In genomic region chr16:86568677-86569623, GRCh38 we compare ENCODE assay signal across 13 cellular contexts. TPM values are rescaled to one million over a fixed set of nuclear protein-coding genes. Genes with fewer than 3 reads are reported as not detected.
DNase-seq lines count a peak whose midpoint lies in the region; ATAC-seq, FAIRE-seq and TF ChIP-seq lines count a peak whose summit lies in the region.
"Had no signal": no experiment of that assay in that cellular context is flagged by ENCODE, and none has a peak within 500 bp of the region (broad histone marks: within the 10 kb centered on the region; RNA-seq: fewer than 3 reads in every experiment).

No MANE protein-coding gene starts in this region.

- H3K9me3 Mint-ChIP-seq in GM23338, result peaks cover 5% of the 10 kb centered on the region; the same call in 1 of the 3 replicates

- TF ChIP-seq CTCF in GM23338 (conservative IDR thresholded peaks at IDR 0.05; ENCODE audit: low read depth in 2 of 2), result no peak
- TF ChIP-seq CTCF in adrenal gland (IDR thresholded peaks at IDR 0.05), result no peak
- no peak for TF ChIP-seq CTCF in right atrium auricular region (IDR thresholded peaks at IDR 0.05)
- TF ChIP-seq CTCF in sigmoid colon (IDR thresholded peaks at IDR 0.05), result no peak

- H3F3A ChIP-seq in GM23338 (replicated peaks; ENCODE audit: low read depth), result peaks cover 7% of the 10 kb centered on the region

- H3K9me3 ChIP-seq in adrenal gland (replicated peaks in 1 of 3), result no peaks in the 10 kb centered on the region
- H3K9me3 ChIP-seq in right atrium auricular region, result no peaks in the 10 kb centered on the region
- H3K9me3 ChIP-seq in sigmoid colon, result no peaks in the 10 kb centered on the region
- H3K9me3 ChIP-seq: prostate gland had no signal

- H3K27me3 ChIP-seq in GM23338 (ENCODE audit: insufficient read depth) (peaks cover 99% of the 10 kb centered on the region), adrenal gland (peaks cover 76% of the 10 kb centered on the region), right atrium auricular region (peaks cover 0 to 16% of the 10 kb centered on the region in 2 donors), sigmoid colon (peaks cover 54 to 100% (median 97%) of the 10 kb centered on the region in 3 donors)

- H3K9me2 ChIP-seq in GM23338 (ENCODE audit: insufficient read depth), result no peaks in the 10 kb centered on the region

- no peaks in the 10 kb centered on the region for H3K36me3 Mint-ChIP-seq in GM23338 (ENCODE audit: low read depth)

- H3K27ac ChIP-seq in GM23338 (ENCODE audit: low read depth) (no peak overlapping the region), adrenal gland (peak overlapping the region in 3 of 5 donors; percentile 11 to 62 (median 47)), right atrium auricular region (peak overlapping the region; percentile 86 to 90), sigmoid colon (peak overlapping the region in 1 of 4 donors; percentile 14)
- H3K27ac ChIP-seq: foreskin keratinocyte, prostate gland had no signal

- peak overlapping the region; percentile 47 for H3K4me3 Mint-ChIP-seq in GM23338

- H3K4me1 ChIP-seq in GM23338 (ENCODE audit: insufficient read depth) (peaks cover 75% of the 10 kb centered on the region), adrenal gland (replicated peaks in 1 of 2) (peaks cover 0 to 4% of the 10 kb centered on the region in 2 donors), right atrium auricular region (peaks cover 0 to 4% of the 10 kb centered on the region in 2 donors), sigmoid colon (peaks cover 0 to 22% (median 15%) of the 10 kb centered on the region in 4 donors)
- H3K4me1 ChIP-seq: foreskin keratinocyte had no signal

- no peak for ATAC-seq in GM23338
- no peak for ATAC-seq in HG02981 (IDR thresholded peaks at IDR 0.05; ENCODE audit: unreplicated experiment)
- ATAC-seq: foreskin keratinocyte had no signal

- intact Hi-C loops in adrenal gland (cut with DNase I), result loop anchor here (5.0 to 10.0 kb wide), 2 partner anchors 493 to 706 kb away; no protein-coding TSS in a partner anchor
- intact Hi-C loops in sigmoid colon (cut with DNase I), result no loop called here

- H3K4me3 ChIP-seq in GM23338, result peak overlapping the region; percentile 34; the same call in 1 of the 2 replicates
- H3K4me3 ChIP-seq in adrenal gland, result peak overlapping the region in 1 of 4 donors; percentile 54
- H3K4me3 ChIP-seq in right atrium auricular region, result peak overlapping the region; percentile 53 to 59
- peak overlapping the region in 3 of 4 donors; percentile 18 to 34 (median 20) for H3K4me3 ChIP-seq in sigmoid colon
- H3K4me3 ChIP-seq: prostate gland had no signal

- H3K79me2 ChIP-seq in GM23338 (replicated peaks; ENCODE audit: insufficient read depth), result no peaks in the 10 kb centered on the region

- H3K4me1 Mint-ChIP-seq in GM23338, result peaks cover 60% of the 10 kb centered on the region

- H3K36me3 ChIP-seq in GM23338 (ENCODE audit: insufficient read depth) (no peaks in the 10 kb centered on the region), adrenal gland (replicated peaks in 1 of 2) (no peaks in the 10 kb centered on the region), right atrium auricular region (no peaks in the 10 kb centered on the region), sigmoid colon (no peaks in the 10 kb centered on the region)
- H3K36me3 ChIP-seq: prostate gland had no signal

- H3K27ac Mint-ChIP-seq in GM23338, result no peak overlapping the region

- H3K27me3 Mint-ChIP-seq in GM23338 (ENCODE audit: insufficient read depth, low read depth, poor library complexity), result peaks cover 92% of the 10 kb centered on the region

- WGBS in adrenal gland, 4 donors, result 8 to 11% (median 10%) methylated on average over 27 to 33 of the region's 33 CpGs
- 12 to 21% methylated on average over 33 of the region's 33 CpGs for WGBS in sigmoid colon, 2 donors

- 0 out of 2 replicates have a peak overlapping the region, but pooled peaks have one; percentile 28 for H2AFZ ChIP-seq in GM23338

- H3K4me2 ChIP-seq in GM23338, result peak overlapping the region; percentile 60

- no peak for FAIRE-seq in HTR-8/SVneo (lab: Jason Lieb, UNC)

- DNase-seq in GM23338 (ENCODE audit: low spot score) (peak; percentile 51), adrenal gland (no peak), right atrium auricular region (ENCODE audit: low spot score) (no peak), sigmoid colon (no peak), HTR-8/SVneo (ENCODE audit: insufficient read length, low spot score) (no peak), A172 (ENCODE audit: low spot score) (no peak)
- no peak for DNase-seq in stimulated activated CD4-positive, alpha-beta T cell treated with anti-CD3 and anti-CD28 coated beads, Interleukin-2, amount 100 ng/mL, for 24 hours
- DNase-seq: activated effector memory CD4-positive, alpha-beta T cell treated with Interleukin-2 at 50 U/mL for 16 hours; foreskin keratinocyte; Karpas-422; NCI-H524 treated with DMSO at 0.1 percent for 48 hours had no signal

- H4K20me1 ChIP-seq in GM23338 (replicated peaks; ENCODE audit: insufficient read depth), result peaks cover 25% of the 10 kb centered on the region

- TF ChIP-seq POLR2A in adrenal gland (IDR thresholded peaks at IDR 0.05), result no peak
- no peak for TF ChIP-seq POLR2A in sigmoid colon (IDR thresholded peaks at IDR 0.05)

- TF ChIP-seq EP300 in sigmoid colon (IDR thresholded peaks at IDR 0.05), result no peak

TF ChIP-seq in GM23338, 12 proteins besides CTCF, POLR2A, EP300 and RAD21:
- peak; percentile 97 for TF ChIP-seq EZH2 (IDR thresholded peaks at IDR 0.05; ENCODE audit: low read depth, unreplicated experiment)
- TF ChIP-seq STAT1 (IDR thresholded peaks at IDR 0.05; ENCODE audit: unreplicated experiment), result no peak
- TF ChIP-seq EZH2phosphoT487 (IDR thresholded peaks at IDR 0.05; ENCODE audit: unreplicated experiment), result peak; percentile 95
TF ChIP-seq in GM23338: peak in this region for 2.

RNA-seq across cellular contexts. Expression of gene FOXC2, which starts 2.3 kb away (rescaled TPM):
- not detected in 2 replicates for total RNA-seq in GM23338 (2014; rRNA removed; shearing (Covaris generic))
- 0.14 and 0.16 TPM in 2 replicates for polyA plus RNA-seq in GM23338 (2016; fragmentation: Nextera tagmentation; extraction: Ambion mirVana)
- total RNA-seq in adrenal gland, result 1 to 10 TPM; 1.1 to 4.8 (median 3.0) TPM
- polyA plus RNA-seq in adrenal gland, result 1 to 10 TPM; 1.1 to 1.9 (median 1.2) TPM
- 1 to 10 TPM; 2.6 to 2.9 TPM for total RNA-seq in right atrium auricular region
- total RNA-seq in sigmoid colon, result under 1 TPM; under 0.01 to 0.81 (median 0.39) TPM
- polyA plus RNA-seq in sigmoid colon, result under 1 TPM in 2 of 3 donors, not detected in 1; 0.25 to 0.60 TPM
- 1.3 and 2.3 TPM in 2 replicates for total RNA-seq in A172 (2014; rRNA removed; shearing (Covaris generic))
- total RNA-seq: foreskin keratinocyte had no signal
- polyA plus RNA-seq: foreskin keratinocyte had no signal

RNA-seq across cellular contexts. Expression of gene FOXL1, which starts 9.4 kb away (rescaled TPM):
- 0.12 and 0.31 TPM in 2 replicates for total RNA-seq in GM23338 (2014; rRNA removed; shearing (Covaris generic))
- 0.05 TPM in 1 of 2 replicates, not detected in the other for polyA plus RNA-seq in GM23338 (2016; fragmentation: Nextera tagmentation; extraction: Ambion mirVana)
- 1 to 10 TPM in 3 of 8 donors, under 1 TPM in 5; 0.18 to 2.1 (median 0.77) TPM for total RNA-seq in adrenal gland
- polyA plus RNA-seq in adrenal gland, result under 1 TPM; 0.31 to 0.88 (median 0.61) TPM
- 1 to 10 TPM in 1 of 2 donors, under 1 TPM in 1; 0.85 to 1.3 TPM for total RNA-seq in right atrium auricular region
- under 1 TPM in 3 of 4 donors, not detected in 1; 0.14 to 0.36 (median 0.28) TPM for total RNA-seq in sigmoid colon
- polyA plus RNA-seq in sigmoid colon, result 1 to 10 TPM in 1 of 3 donors, under 1 TPM in 2; 0.60 to 1.6 (median 0.80) TPM
- total RNA-seq in A172 (2014; rRNA removed; shearing (Covaris generic)), result 4.6 and 7.6 TPM in 2 replicates

RNA-seq across cellular contexts. Expression of gene MTHFSD, which starts 13.9 kb away (rescaled TPM):
- total RNA-seq in GM23338 (2014; rRNA removed; shearing (Covaris generic)), result 8.1 and 12.6 TPM in 2 replicates
- polyA plus RNA-seq in GM23338 (2016; fragmentation: Nextera tagmentation; extraction: Ambion mirVana), result 7.2 and 9.7 TPM in 2 replicates
- total RNA-seq in adrenal gland, result 10 to 100 TPM in 7 of 8 donors, 1 to 10 TPM in 1; 7.6 to 22.2 (median 18.5) TPM
- polyA plus RNA-seq in adrenal gland, result 10 to 100 TPM; 12.5 to 20.8 (median 18.2) TPM
- total RNA-seq in right atrium auricular region, result 1 to 10 TPM; 7.8 to 8.3 TPM
- total RNA-seq in sigmoid colon, result 10 to 100 TPM; 10.7 to 18.8 (median 11.9) TPM
- 10 to 100 TPM in 1 of 3 donors, 1 to 10 TPM in 2; 5.5 to 12.9 (median 6.6) TPM for polyA plus RNA-seq in sigmoid colon
- 7.8 and 16.2 TPM in 2 replicates for total RNA-seq in A172 (2014; rRNA removed; shearing (Covaris generic))

RNA-seq across cellular contexts. Expression of gene FOXF1, which starts 58.6 kb away (rescaled TPM):
- total RNA-seq in GM23338 (2014; rRNA removed; shearing (Covaris generic)), result 0.10 TPM in 1 of 2 replicates, not detected in the other
- 0.15 TPM in 1 of 2 replicates, not detected in the other for polyA plus RNA-seq in GM23338 (2016; fragmentation: Nextera tagmentation; extraction: Ambion mirVana)
- total RNA-seq in adrenal gland, result under 1 TPM in 6 of 8 donors, not detected in 2; 0.07 to 0.57 (median 0.26) TPM
- polyA plus RNA-seq in adrenal gland, result under 1 TPM; 0.07 to 0.64 (median 0.51) TPM
- under 1 TPM in 1 of 2 donors, not detected in 1; 0.44 TPM for total RNA-seq in right atrium auricular region
- 10 to 100 TPM; 44.6 to 74.2 (median 59.3) TPM for total RNA-seq in sigmoid colon
- polyA plus RNA-seq in sigmoid colon, result 1 to 10 TPM; 2.5 to 8.5 (median 4.8) TPM
- total RNA-seq in A172 (2014; rRNA removed; shearing (Covaris generic)), result 2.1 TPM in 2 replicates
- total RNA-seq: foreskin keratinocyte had no signal
- polyA plus RNA-seq: foreskin keratinocyte had no signal
